15 cellular contexts compared by ENCODE assay signal in genomic region chr20:10789386-10789785, GRCh38.
"Had no signal": no experiment of that assay in that cellular context is flagged by ENCODE, and none has a peak within 500 bp of the region (broad histone marks: within the 10 kb centered on the region; RNA-seq: fewer than 3 reads in every experiment).

No MANE protein-coding gene starts in this region.

- H3K27me3 ChIP-seq: esophagus squamous epithelium, pancreas, stomach had no signal

- H3K27ac ChIP-seq: stomach had no signal

- H3K4me3 ChIP-seq: esophagus squamous epithelium, lung, pancreas, stomach had no signal

- H3K36me3 ChIP-seq: esophagus squamous epithelium, pancreas, stomach had no signal

- DNase-seq: activated CD4-positive, alpha-beta T cell treated with anti-CD3 and anti-CD28 coated beads for 1 hour; activated CD4-positive, alpha-beta T cell treated with anti-CD3 and anti-CD28 coated beads, Interleukin-2, amount 50 U/mL, for 48 hours; activated naive CD4-positive, alpha-beta T cell treated with Interleukin-2 at 50 U/mL for 16 hours; anterior cingulate cortex; cortex of kidney; effector CD4-positive, alpha-beta T cell; esophagus squamous epithelium; glutamatergic neuron; stimulated activated CD4-positive, alpha-beta T cell treated with anti-CD3 and anti-CD28 coated beads, Interleukin-12 subunit alpha, Interleukin-12 subunit beta, amount 100 ng/mL, for 4 hours; stimulated activated CD4-positive, alpha-beta T cell treated with anti-CD3 and anti-CD28 coated beads, Interleukin-2, amount 100 ng/mL, for 24 hours; stomach; T-helper 9 cell had no signal

- H3K9me3 ChIP-seq: esophagus squamous epithelium, pancreas, stomach had no signal

- ATAC-seq: activated T-helper 17 cell treated with anti-CD3 and anti-CD28 coated beads, Interleukin-2, amount 50 U/mL, for 72 hours had no signal
